In the genomic region with DNA sequence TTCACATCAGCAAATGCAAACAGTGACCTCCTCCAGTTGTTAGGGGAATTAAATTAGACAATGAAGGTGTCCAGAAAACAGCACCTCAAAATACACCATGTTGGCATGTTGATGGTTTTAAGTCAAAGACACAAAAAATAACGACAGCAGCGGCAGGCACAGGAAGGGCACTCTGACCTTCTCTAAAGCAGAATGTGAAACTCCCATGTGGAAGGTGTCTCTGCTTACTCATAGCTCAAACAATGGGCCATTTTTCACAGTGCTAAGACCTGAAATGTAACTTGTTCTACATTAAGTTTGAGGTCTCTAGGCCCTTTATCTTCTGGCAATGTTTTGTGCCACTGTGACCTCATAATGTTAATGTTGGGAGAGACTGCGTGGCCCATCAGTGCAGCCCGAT, we compare ENCODE assay signal across 20 cellular contexts.
DNase-seq lines count a peak whose midpoint lies in the region; ATAC-seq and TF ChIP-seq lines count a peak whose summit lies in the region.
"Had no signal": no experiment of that assay in that cellular context is flagged by ENCODE, and none has a peak within 500 bp of the region (broad histone marks: within the 10 kb centered on the region; RNA-seq: fewer than 3 reads in every experiment).

No MANE protein-coding gene starts in this region.

- intact Hi-C loops in PC-3 (cut with micrococcal nuclease): no loop called here

- BruUV-seq in PC-3 (replicated peaks; lab: Mats Ljungman, UMichigan): no TSS peak

- no peaks in the 10 kb centered on the region for H3K9me3 ChIP-seq in PC-3 (ENCODE audit: low read length)
- no peaks in the 10 kb centered on the region for H3K9me3 ChIP-seq in mucosa of stomach (ENCODE audit: control insufficient read depth, low read length)
- no peaks in the 10 kb centered on the region for H3K9me3 ChIP-seq in suprapubic skin
- H3K9me3 ChIP-seq: tibial nerve had no signal

- H3F3A ChIP-seq in PC-3 (ENCODE audit: low read length, unreplicated experiment): no peaks in the 10 kb centered on the region

- no peak overlapping the region for H2AFZ ChIP-seq in PC-3 (ENCODE audit: low read length)

- WGBS in suprapubic skin: 71% methylated on average over 4 of the region's 4 CpGs

- no peak overlapping the region for H3K4me3 Mint-ChIP-seq in naive thymus-derived CD8-positive, alpha-beta T cell
- H3K4me3 Mint-ChIP-seq: activated naive CD8-positive, alpha-beta T cell; HFFc6 had no signal

- no peak overlapping the region for H3K4me3 ChIP-seq in PC-3 (ENCODE audit: low read length)
- H3K4me3 ChIP-seq in mucosa of stomach (ENCODE audit: low read length): no peak overlapping the region
- H3K4me3 ChIP-seq in suprapubic skin: no peak overlapping the region
- H3K4me3 ChIP-seq: skin epidermis, tibial nerve had no signal

- TF ChIP-seq EP300 in suprapubic skin (IDR thresholded peaks at IDR 0.05): no peak

- no peak overlapping the region for H3K4me2 ChIP-seq in PC-3 (ENCODE audit: low read length)

- H3K27ac Mint-ChIP-seq in naive thymus-derived CD8-positive, alpha-beta T cell: no peak overlapping the region
- H3K27ac Mint-ChIP-seq: activated naive CD8-positive, alpha-beta T cell; HFFc6 had no signal

- no peaks in the 10 kb centered on the region for H3K9me2 ChIP-seq in PC-3 (replicated peaks; ENCODE audit: low read length)

- H3K27me3 Mint-ChIP-seq in naive thymus-derived CD8-positive, alpha-beta T cell: peaks cover 0 to 2% (median 0%) of the 10 kb centered on the region in 5 donors
- H3K27me3 Mint-ChIP-seq: activated naive CD8-positive, alpha-beta T cell had no signal

- H3K9me3 Mint-ChIP-seq in naive thymus-derived CD8-positive, alpha-beta T cell: no peaks in the 10 kb centered on the region

- H3K27me3 ChIP-seq in PC-3 (ENCODE audit: low read length): peaks cover 70% of the 10 kb centered on the region
- H3K27me3 ChIP-seq in mucosa of stomach (ENCODE audit: control insufficient read depth, insufficient read depth, low read length): no peaks in the 10 kb centered on the region
- H3K27me3 ChIP-seq in suprapubic skin: no peaks in the 10 kb centered on the region
- H3K27me3 ChIP-seq: tibial nerve had no signal

- no peaks in the 10 kb centered on the region for H3K79me2 ChIP-seq in PC-3 (ENCODE audit: low read length)

- POLR2A ChIA-PET in PC-3 (lab: Charles Lee; ENCODE audit: unreplicated experiment): no interaction called here
- POLR2A ChIA-PET in naive thymus-derived CD8-positive, alpha-beta T cell (lab: Charles Lee): no interaction called here

- H3K27ac ChIP-seq in PC-3 (ENCODE audit: low read length) (no peak overlapping the region), suprapubic skin (peak overlapping the region; percentile 10)
- H3K27ac ChIP-seq: skin epidermis, tibial nerve had no signal

- ATAC-seq in PC-3: peak; percentile 31; the same call in 1 of the 2 replicates
- ATAC-seq in naive thymus-derived CD8-positive, alpha-beta T cell: no peak
- ATAC-seq: SK-N-SH treated with all-trans-retinoic acid at 6 μM for 48 hours had no signal

- DNase-seq in activated CD4-positive, alpha-beta T cell treated with anti-CD3 and anti-CD28 coated beads for 48 hours: peak; percentile 27
- DNase-seq in activated CD4-positive, alpha-beta T cell treated with anti-CD3 and anti-CD28 coated beads, Interleukin-2, amount 50 U/mL, for 1 hour: no peak
- DNase-seq in PC-3: peak; percentile 30
- no peak for DNase-seq in suprapubic skin (ENCODE audit: low spot score in 2 of 2)
- DNase-seq in NCI-H526 treated with DMSO at 0.1 percent for 48 hours (lab: John Stamatoyannopoulos, UW): no peak
- DNase-seq in naive thymus-derived CD8-positive, alpha-beta T cell: no peak
- no peak for DNase-seq in NCI-H1417 (lab: John Stamatoyannopoulos, UW)
- DNase-seq: activated CD4-positive, alpha-beta T cell treated with anti-CD3 and anti-CD28 coated beads, Interleukin-2, amount 50 U/mL, for 4 hours; activated T-cell treated with anti-CD3 and anti-CD28 coated beads, Interleukin-2, amount 50 U/mL, for 1 hour; dermis blood vessel endothelial cell; erythroblast; HFFc6; NCI-H2081; NCI-H526; posterior cingulate gyrus had no signal

- no peaks in the 10 kb centered on the region for H3K4me1 ChIP-seq in PC-3 (ENCODE audit: insufficient read depth, low read length)
- peaks cover 31% of the 10 kb centered on the region for H3K4me1 ChIP-seq in mucosa of stomach (ENCODE audit: control insufficient read depth, insufficient read depth, low read length)
- peaks cover 7% of the 10 kb centered on the region for H3K4me1 ChIP-seq in suprapubic skin

- TF ChIP-seq POLR2A in suprapubic skin (IDR thresholded peaks at IDR 0.05): no peak

- CTCF ChIA-PET in PC-3 (lab: Charles Lee): no interaction called here

- H3K36me3 ChIP-seq in PC-3 (ENCODE audit: low read depth, low read length) (no peaks in the 10 kb centered on the region), mucosa of stomach (ENCODE audit: control insufficient read depth, insufficient read depth, low read length) (no peaks in the 10 kb centered on the region), suprapubic skin (no peaks in the 10 kb centered on the region)
- H3K36me3 ChIP-seq: tibial nerve had no signal

- H3K9ac ChIP-seq in PC-3 (ENCODE audit: low read length): no peak overlapping the region
- H3K9ac ChIP-seq in mucosa of stomach (ENCODE audit: low read length): peak overlapping the region; percentile 25

- no peaks in the 10 kb centered on the region for H4K20me1 ChIP-seq in PC-3 (ENCODE audit: low read length)

- H3K4me1 Mint-ChIP-seq in naive thymus-derived CD8-positive, alpha-beta T cell: no peaks in the 10 kb centered on the region

- TF ChIP-seq CTCF in PC-3 (conservative IDR thresholded peaks at IDR 0.05; ENCODE audit: low read depth, low read length): no peak
- TF ChIP-seq CTCF in suprapubic skin (IDR thresholded peaks at IDR 0.05): no peak

- no peaks in the 10 kb centered on the region for H3K36me3 Mint-ChIP-seq in naive thymus-derived CD8-positive, alpha-beta T cell
- H3K36me3 Mint-ChIP-seq: activated naive CD8-positive, alpha-beta T cell had no signal

Comparison
In these comparisons a context has a peak if more than half of its experiments do, and no peak if none do; other contexts are left out.
1. DNase-seq: peak in activated CD4-positive, alpha-beta T cell treated with anti-CD3 and anti-CD28 coated beads for 48 hours (single experiment) and PC-3 (single experiment); none in activated CD4-positive, alpha-beta T cell treated with anti-CD3 and anti-CD28 coated beads, Interleukin-2, amount 50 U/mL, for 1 hour (single experiment), suprapubic skin (0 of 2), NCI-H526 treated with DMSO at 0.1 percent for 48 hours (single experiment), naive thymus-derived CD8-positive, alpha-beta T cell (0 of 10) and NCI-H1417 (0 of 3).